ENCODE assay signal across 20 cellular contexts in genomic region chr6:144468709-144469108, GRCh38.
DNase-seq lines count a peak whose midpoint lies in the region; ATAC-seq, FAIRE-seq and TF ChIP-seq lines count a peak whose summit lies in the region.
"Had no signal": no experiment of that assay in that cellular context is flagged by ENCODE, and none has a peak within 500 bp of the region (broad histone marks: within the 10 kb centered on the region; RNA-seq: fewer than 3 reads in every experiment).

No MANE protein-coding gene starts in this region.

- ATAC-seq in T-helper 17 cell = peak; percentile 57
- ATAC-seq in natural killer cell = no peak
- ATAC-seq in GM21528 (IDR thresholded peaks at IDR 0.05; ENCODE audit: low FRiP score, unreplicated experiment) = no peak
- no peak for ATAC-seq in HG02610 (IDR thresholded peaks at IDR 0.05; ENCODE audit: unreplicated experiment)
- ATAC-seq: mucosa of descending colon; stimulated activated memory B cell treated with anti-CD40 and anti-IgM and Interleukin-4, amounts not matched to agents 10 μg/mL and 1 μg/mL and 100 μg/mL, for 72 hours had no signal

- intact Hi-C loops in natural killer cell (cut with micrococcal nuclease) = no loop called here
- intact Hi-C loops in tibial artery (cut with DNase I; ENCODE audit: low total_unique reads) = no loop called here

- no peak overlapping the region for H3K4me3 ChIP-seq in tibial artery
- H3K4me3 ChIP-seq: MG63, mucosa of descending colon had no signal

- no peak for DNase-seq in GM12892 (ENCODE audit: insufficient read length)
- no peak for DNase-seq in T-helper 17 cell
- peak; percentile 27 for DNase-seq in activated naive CD4-positive, alpha-beta T cell treated with anti-CD3 and anti-CD28 coated beads, Interleukin-2, amount 10 ng/mL, durations not matched to agents 7 days and 5 days
- no peak for DNase-seq in natural killer cell
- DNase-seq in tibial artery = no peak
- no peak for DNase-seq in NCI-H748 treated with DMSO at 0.1 percent for 48 hours (lab: John Stamatoyannopoulos, UW)
- DNase-seq: activated gamma-delta T cell; caudate nucleus; H9; islet precursor cell; MG63; mucosa of descending colon; NK-92 treated with Interleukin-12 subunit alpha and Interleukin-12 subunit beta, amount 100 ng/mL, for 24 hours; posterior cingulate gyrus; SHP77 had no signal

- peak; percentile 54 for FAIRE-seq in GM12892 (lab: Jason Lieb, UNC)
- FAIRE-seq: TTC549 had no signal

- H3K4me3 Mint-ChIP-seq in T-helper 17 cell (peak overlapping the region; percentile 80), natural killer cell (no peak overlapping the region)
- peak overlapping the region; percentile 20 for H3K4me3 Mint-ChIP-seq in activated naive CD4-positive, alpha-beta T cell treated with anti-CD3 and anti-CD28 coated beads, Interleukin-2, amount 10 ng/mL, durations not matched to agents 7 days and 5 days
- H3K4me3 Mint-ChIP-seq: B cell; H9; stimulated activated memory B cell treated with anti-CD40 and anti-IgM and Interleukin-4, amounts not matched to agents 10 μg/mL and 1 μg/mL and 100 μg/mL, for 72 hours had no signal

- no peaks in the 10 kb centered on the region for H3K4me1 ChIP-seq in tibial artery

- CTCF ChIA-PET in activated naive CD4-positive, alpha-beta T cell treated with anti-CD3 and anti-CD28 coated beads, Interleukin-2, amount 10 ng/mL, durations not matched to agents 7 days and 5 days (lab: Charles Lee) = interaction anchor here (1.3 kb wide), 1 partner anchor 13 kb away, joined by 7 read pairs; no protein-coding TSS in a partner anchor

- H3K27ac ChIP-seq in tibial artery = no peak overlapping the region

- no peaks in the 10 kb centered on the region for H3K9me3 Mint-ChIP-seq in activated naive CD4-positive, alpha-beta T cell treated with anti-CD3 and anti-CD28 coated beads, Interleukin-2, amount 10 ng/mL, durations not matched to agents 7 days and 5 days
- H3K9me3 Mint-ChIP-seq in natural killer cell = no peaks in the 10 kb centered on the region
- H3K9me3 Mint-ChIP-seq: stimulated activated memory B cell treated with anti-CD40 and anti-IgM and Interleukin-4, amounts not matched to agents 10 μg/mL and 1 μg/mL and 100 μg/mL, for 72 hours had no signal

- no peaks in the 10 kb centered on the region for H3K27me3 Mint-ChIP-seq in T-helper 17 cell
- no peaks in the 10 kb centered on the region for H3K27me3 Mint-ChIP-seq in activated naive CD4-positive, alpha-beta T cell treated with anti-CD3 and anti-CD28 coated beads, Interleukin-2, amount 10 ng/mL, durations not matched to agents 7 days and 5 days
- no peaks in the 10 kb centered on the region for H3K27me3 Mint-ChIP-seq in natural killer cell (ENCODE audit: low read depth in 2 of 2)
- H3K27me3 Mint-ChIP-seq: B cell; stimulated activated memory B cell treated with anti-CD40 and anti-IgM and Interleukin-4, amounts not matched to agents 10 μg/mL and 1 μg/mL and 100 μg/mL, for 72 hours had no signal

- H3K4me1 Mint-ChIP-seq in T-helper 17 cell (peaks cover 33% of the 10 kb centered on the region), natural killer cell (peaks cover 31 to 37% of the 10 kb centered on the region in 2 donors)
- H3K4me1 Mint-ChIP-seq in activated naive CD4-positive, alpha-beta T cell treated with anti-CD3 and anti-CD28 coated beads, Interleukin-2, amount 10 ng/mL, durations not matched to agents 7 days and 5 days = peaks cover 21% of the 10 kb centered on the region
- H3K4me1 Mint-ChIP-seq: B cell; stimulated activated memory B cell treated with anti-CD40 and anti-IgM and Interleukin-4, amounts not matched to agents 10 μg/mL and 1 μg/mL and 100 μg/mL, for 72 hours had no signal

- no peak for TF ChIP-seq CTCF in natural killer cell (IDR thresholded peaks at IDR 0.05)
- no peak for TF ChIP-seq CTCF in tibial artery (IDR thresholded peaks at IDR 0.05)

- H3K36me3 ChIP-seq in tibial artery = peaks cover 11 to 35% (median 25%) of the 10 kb centered on the region in 3 donors
- H3K36me3 ChIP-seq: MG63 had no signal

- H3K9me3 ChIP-seq in T-helper 17 cell (ENCODE audit: control insufficient read depth, low read length, poor library complexity, severe bottlenecking) = no peaks in the 10 kb centered on the region
- no peaks in the 10 kb centered on the region for H3K9me3 ChIP-seq in tibial artery
- H3K9me3 ChIP-seq: MG63, mucosa of descending colon had no signal

- TF ChIP-seq POLR2A in GM12892 (IDR thresholded peaks at IDR 0.05; ENCODE audit: low read depth, low read length) = no peak

- H3K27me3 ChIP-seq in tibial artery = no peaks in the 10 kb centered on the region
- H3K27me3 ChIP-seq: MG63 had no signal

- H3K27ac Mint-ChIP-seq in T-helper 17 cell (peak overlapping the region; percentile 91), natural killer cell (peak overlapping the region; percentile 75 to 85)
- H3K27ac Mint-ChIP-seq in activated naive CD4-positive, alpha-beta T cell treated with anti-CD3 and anti-CD28 coated beads, Interleukin-2, amount 10 ng/mL, durations not matched to agents 7 days and 5 days = peak overlapping the region; percentile 74
- H3K27ac Mint-ChIP-seq: B cell; stimulated activated memory B cell treated with anti-CD40 and anti-IgM and Interleukin-4, amounts not matched to agents 10 μg/mL and 1 μg/mL and 100 μg/mL, for 72 hours had no signal

- H3K36me3 Mint-ChIP-seq in T-helper 17 cell (ENCODE audit: low read depth) = peaks cover 12% of the 10 kb centered on the region
- peaks cover 67% of the 10 kb centered on the region for H3K36me3 Mint-ChIP-seq in activated naive CD4-positive, alpha-beta T cell treated with anti-CD3 and anti-CD28 coated beads, Interleukin-2, amount 10 ng/mL, durations not matched to agents 7 days and 5 days
- H3K36me3 Mint-ChIP-seq in natural killer cell = peaks cover 42% of the 10 kb centered on the region
